Comparison of ENCODE assay signal across 1 cellular context in the genomic region with DNA sequence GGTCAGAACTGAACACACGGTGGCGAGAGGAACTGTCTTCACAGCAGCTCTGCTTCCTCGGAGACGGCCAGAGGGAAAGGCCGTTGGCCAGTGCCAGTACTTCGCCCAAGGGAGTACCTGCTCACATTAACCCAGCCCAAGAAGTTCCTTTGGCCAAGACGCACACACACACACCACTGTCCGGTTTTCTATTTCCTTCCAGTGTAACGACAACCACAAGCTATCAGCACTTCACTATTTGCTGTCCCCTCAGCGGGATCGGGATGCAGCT.
A peak's percentile ranks its signal among the peaks of the same experiment; 100 is the strongest.
TF ChIP-seq lines count a peak whose summit lies in the region.

No MANE protein-coding gene starts in this region.

TF ChIP-seq in K562, 482 proteins besides CTCF, POLR2A, EP300 and RAD21 (continued from another document and continues in another):
- TF ChIP-seq, protein P1, sequence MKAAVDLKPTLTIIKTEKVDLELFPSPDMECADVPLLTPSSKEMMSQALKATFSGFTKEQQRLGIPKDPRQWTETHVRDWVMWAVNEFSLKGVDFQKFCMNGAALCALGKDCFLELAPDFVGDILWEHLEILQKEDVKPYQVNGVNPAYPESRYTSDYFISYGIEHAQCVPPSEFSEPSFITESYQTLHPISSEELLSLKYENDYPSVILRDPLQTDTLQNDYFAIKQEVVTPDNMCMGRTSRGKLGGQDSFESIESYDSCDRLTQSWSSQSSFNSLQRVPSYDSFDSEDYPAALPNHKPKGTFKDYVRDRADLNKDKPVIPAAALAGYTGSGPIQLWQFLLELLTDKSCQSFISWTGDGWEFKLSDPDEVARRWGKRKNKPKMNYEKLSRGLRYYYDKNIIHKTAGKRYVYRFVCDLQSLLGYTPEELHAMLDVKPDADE (conservative IDR thresholded peaks at IDR 0.05; ENCODE audit: control insufficient read depth, low read depth, low read length) = no peak
- no peak for TF ChIP-seq ZNF785 (CRISPR knock-in tag; IDR thresholded peaks at IDR 0.05)
- TF ChIP-seq, protein P2, sequence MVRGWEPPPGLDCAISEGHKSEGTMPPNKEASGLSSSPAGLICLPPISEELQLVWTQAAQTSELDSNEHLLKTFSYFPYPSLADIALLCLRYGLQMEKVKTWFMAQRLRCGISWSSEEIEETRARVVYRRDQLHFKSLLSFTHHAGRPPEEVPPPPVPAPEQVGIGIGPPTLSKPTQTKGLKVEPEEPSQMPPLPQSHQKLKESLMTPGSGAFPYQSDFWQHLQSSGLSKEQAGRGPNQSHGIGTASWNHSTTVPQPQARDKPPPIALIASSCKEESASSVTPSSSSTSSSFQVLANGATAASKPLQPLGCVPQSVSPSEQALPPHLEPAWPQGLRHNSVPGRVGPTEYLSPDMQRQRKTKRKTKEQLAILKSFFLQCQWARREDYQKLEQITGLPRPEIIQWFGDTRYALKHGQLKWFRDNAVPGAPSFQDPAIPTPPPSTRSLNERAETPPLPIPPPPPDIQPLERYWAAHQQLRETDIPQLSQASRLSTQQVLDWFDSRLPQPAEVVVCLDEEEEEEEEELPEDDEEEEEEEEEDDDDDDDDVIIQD (CRISPR knock-in tag; IDR thresholded peaks at IDR 0.05) = no peak
- TF ChIP-seq, protein P3, sequence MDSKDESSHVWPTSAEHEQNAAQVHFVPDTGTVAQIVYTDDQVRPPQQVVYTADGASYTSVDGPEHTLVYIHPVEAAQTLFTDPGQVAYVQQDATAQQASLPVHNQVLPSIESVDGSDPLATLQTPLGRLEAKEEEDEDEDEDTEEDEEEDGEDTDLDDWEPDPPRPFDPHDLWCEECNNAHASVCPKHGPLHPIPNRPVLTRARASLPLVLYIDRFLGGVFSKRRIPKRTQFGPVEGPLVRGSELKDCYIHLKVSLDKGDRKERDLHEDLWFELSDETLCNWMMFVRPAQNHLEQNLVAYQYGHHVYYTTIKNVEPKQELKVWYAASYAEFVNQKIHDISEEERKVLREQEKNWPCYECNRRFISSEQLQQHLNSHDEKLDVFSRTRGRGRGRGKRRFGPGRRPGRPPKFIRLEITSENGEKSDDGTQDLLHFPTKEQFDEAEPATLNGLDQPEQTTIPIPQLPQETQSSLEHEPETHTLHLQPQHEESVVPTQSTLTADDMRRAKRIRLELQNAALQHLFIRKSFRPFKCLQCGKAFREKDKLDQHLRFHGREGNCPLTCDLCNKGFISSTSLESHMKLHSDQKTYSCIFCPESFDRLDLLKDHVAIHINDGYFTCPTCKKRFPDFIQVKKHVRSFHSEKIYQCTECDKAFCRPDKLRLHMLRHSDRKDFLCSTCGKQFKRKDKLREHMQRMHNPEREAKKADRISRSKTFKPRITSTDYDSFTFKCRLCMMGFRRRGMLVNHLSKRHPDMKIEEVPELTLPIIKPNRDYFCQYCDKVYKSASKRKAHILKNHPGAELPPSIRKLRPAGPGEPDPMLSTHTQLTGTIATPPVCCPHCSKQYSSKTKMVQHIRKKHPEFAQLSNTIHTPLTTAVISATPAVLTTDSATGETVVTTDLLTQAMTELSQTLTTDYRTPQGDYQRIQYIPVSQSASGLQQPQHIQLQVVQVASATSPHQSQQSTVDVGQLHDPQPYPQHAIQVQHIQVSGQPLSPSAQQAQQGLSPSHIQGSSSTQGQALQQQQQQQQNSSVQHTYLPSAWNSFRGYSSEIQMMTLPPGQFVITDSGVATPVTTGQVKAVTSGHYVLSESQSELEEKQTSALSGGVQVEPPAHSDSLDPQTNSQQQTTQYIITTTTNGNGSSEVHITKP (IDR thresholded peaks at IDR 0.05; ENCODE audit: partially characterized antibody) = no peak
- TF ChIP-seq ZFPM2 (CRISPR knock-in tag; IDR thresholded peaks at IDR 0.05) = no peak
- TF ChIP-seq, protein P4, sequence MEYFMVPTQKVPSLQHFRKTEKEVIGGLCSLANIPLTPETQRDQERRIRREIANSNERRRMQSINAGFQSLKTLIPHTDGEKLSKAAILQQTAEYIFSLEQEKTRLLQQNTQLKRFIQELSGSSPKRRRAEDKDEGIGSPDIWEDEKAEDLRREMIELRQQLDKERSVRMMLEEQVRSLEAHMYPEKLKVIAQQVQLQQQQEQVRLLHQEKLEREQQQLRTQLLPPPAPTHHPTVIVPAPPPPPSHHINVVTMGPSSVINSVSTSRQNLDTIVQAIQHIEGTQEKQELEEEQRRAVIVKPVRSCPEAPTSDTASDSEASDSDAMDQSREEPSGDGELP (CRISPR knock-in tag; IDR thresholded peaks at IDR 0.05; ENCODE audit: borderline replicate concordance) = no peak
- no peak for TF ChIP-seq ZC3H4 (CRISPR knock-in tag; IDR thresholded peaks at IDR 0.05; ENCODE audit: borderline replicate concordance)
- no peak for TF ChIP-seq PRMT5 (CRISPR knock-in tag; IDR thresholded peaks at IDR 0.05)
- TF ChIP-seq TAF15 (IDR thresholded peaks at IDR 0.05; ENCODE audit: low read depth, low read length) = no peak
- TF ChIP-seq, protein P5, sequence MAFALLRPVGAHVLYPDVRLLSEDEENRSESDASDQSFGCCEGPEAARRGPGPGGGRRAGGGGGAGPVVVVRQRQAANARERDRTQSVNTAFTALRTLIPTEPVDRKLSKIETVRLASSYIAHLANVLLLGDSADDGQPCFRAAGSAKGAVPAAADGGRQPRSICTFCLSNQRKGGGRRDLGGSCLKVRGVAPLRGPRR (CRISPR knock-in tag; IDR thresholded peaks at IDR 0.05) = no peak
- TF ChIP-seq, protein P6, sequence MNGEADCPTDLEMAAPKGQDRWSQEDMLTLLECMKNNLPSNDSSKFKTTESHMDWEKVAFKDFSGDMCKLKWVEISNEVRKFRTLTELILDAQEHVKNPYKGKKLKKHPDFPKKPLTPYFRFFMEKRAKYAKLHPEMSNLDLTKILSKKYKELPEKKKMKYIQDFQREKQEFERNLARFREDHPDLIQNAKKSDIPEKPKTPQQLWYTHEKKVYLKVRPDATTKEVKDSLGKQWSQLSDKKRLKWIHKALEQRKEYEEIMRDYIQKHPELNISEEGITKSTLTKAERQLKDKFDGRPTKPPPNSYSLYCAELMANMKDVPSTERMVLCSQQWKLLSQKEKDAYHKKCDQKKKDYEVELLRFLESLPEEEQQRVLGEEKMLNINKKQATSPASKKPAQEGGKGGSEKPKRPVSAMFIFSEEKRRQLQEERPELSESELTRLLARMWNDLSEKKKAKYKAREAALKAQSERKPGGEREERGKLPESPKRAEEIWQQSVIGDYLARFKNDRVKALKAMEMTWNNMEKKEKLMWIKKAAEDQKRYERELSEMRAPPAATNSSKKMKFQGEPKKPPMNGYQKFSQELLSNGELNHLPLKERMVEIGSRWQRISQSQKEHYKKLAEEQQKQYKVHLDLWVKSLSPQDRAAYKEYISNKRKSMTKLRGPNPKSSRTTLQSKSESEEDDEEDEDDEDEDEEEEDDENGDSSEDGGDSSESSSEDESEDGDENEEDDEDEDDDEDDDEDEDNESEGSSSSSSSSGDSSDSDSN (IDR thresholded peaks at IDR 0.05; ENCODE audit: borderline replicate concordance in 1 of 2, low read depth in 2 of 2, low read length in 2 of 2) = no peak
- no peak for TF ChIP-seq SMARCA5 (IDR thresholded peaks at IDR 0.05)
- no peak for TF ChIP-seq NUFIP1 (IDR thresholded peaks at IDR 0.05; ENCODE audit: partially characterized antibody)
- no peak for TF ChIP-seq FOXJ2 (tag; IDR thresholded peaks at IDR 0.05)
- no peak for TF ChIP-seq ZNF274 (IDR thresholded peaks at IDR 0.05; ENCODE audit: borderline replicate concordance, low read depth, low read length)
- no peak for TF ChIP-seq ATF7 (IDR thresholded peaks at IDR 0.05)
- TF ChIP-seq ZKSCAN3 (CRISPR knock-in tag; IDR thresholded peaks at IDR 0.05) = no peak
- TF ChIP-seq E2F3 (CRISPR knock-in tag; IDR thresholded peaks at IDR 0.05) = no peak
- TF ChIP-seq RBM34 (IDR thresholded peaks at IDR 0.05; ENCODE audit: borderline replicate concordance, insufficient read depth, low read length) = no peak
- no peak; a peak in 2 of 4 replicates for TF ChIP-seq SIN3A (IDR thresholded peaks at IDR 0.05; ENCODE audit: borderline replicate concordance in 2 of 2, control insufficient read depth in 1 of 2, low read depth in 2 of 2, low read length in 2 of 2)
- no peak for TF ChIP-seq CTBP1 (IDR thresholded peaks at IDR 0.05; ENCODE audit: borderline replicate concordance)
- no peak for TF ChIP-seq NR2C2 (CRISPR knock-in tag; IDR thresholded peaks at IDR 0.05)
- no peak; the same call in 1 of the 2 replicates for TF ChIP-seq NR2C2 (tag; IDR thresholded peaks at IDR 0.05)
- no peak for TF ChIP-seq RFX7 (CRISPR knock-in tag; IDR thresholded peaks at IDR 0.05)
- TF ChIP-seq, protein P7, sequence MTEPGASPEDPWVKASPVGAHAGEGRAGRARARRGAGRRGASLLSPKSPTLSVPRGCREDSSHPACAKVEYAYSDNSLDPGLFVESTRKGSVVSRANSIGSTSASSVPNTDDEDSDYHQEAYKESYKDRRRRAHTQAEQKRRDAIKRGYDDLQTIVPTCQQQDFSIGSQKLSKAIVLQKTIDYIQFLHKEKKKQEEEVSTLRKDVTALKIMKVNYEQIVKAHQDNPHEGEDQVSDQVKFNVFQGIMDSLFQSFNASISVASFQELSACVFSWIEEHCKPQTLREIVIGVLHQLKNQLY (CRISPR knock-in tag; conservative IDR thresholded peaks at IDR 0.05) = no peak
- TF ChIP-seq ZNF3 (CRISPR knock-in tag; IDR thresholded peaks at IDR 0.05) = no peak
- TF ChIP-seq, protein P8, sequence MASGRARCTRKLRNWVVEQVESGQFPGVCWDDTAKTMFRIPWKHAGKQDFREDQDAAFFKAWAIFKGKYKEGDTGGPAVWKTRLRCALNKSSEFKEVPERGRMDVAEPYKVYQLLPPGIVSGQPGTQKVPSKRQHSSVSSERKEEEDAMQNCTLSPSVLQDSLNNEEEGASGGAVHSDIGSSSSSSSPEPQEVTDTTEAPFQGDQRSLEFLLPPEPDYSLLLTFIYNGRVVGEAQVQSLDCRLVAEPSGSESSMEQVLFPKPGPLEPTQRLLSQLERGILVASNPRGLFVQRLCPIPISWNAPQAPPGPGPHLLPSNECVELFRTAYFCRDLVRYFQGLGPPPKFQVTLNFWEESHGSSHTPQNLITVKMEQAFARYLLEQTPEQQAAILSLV (tag; IDR thresholded peaks at IDR 0.05) = no peak
- TF ChIP-seq YY1 (IDR thresholded peaks at IDR 0.05; ENCODE audit: borderline replicate concordance in 1 of 3, control insufficient read depth in 1 of 3, extremely low read depth in 1 of 3, insufficient read depth in 3 of 3, insufficient read length in 1 of 3, insufficient replicate concordance in 2 of 3, low read depth in 1 of 3, low read length in 2 of 3) = peak in 1 of 3 experiments; percentile 18
- no peak for TF ChIP-seq MAFG (tag; conservative IDR thresholded peaks at IDR 0.05)
- 0 out of 2 replicates have a peak, but pooled peaks have one; percentile 36 for TF ChIP-seq NFRKB (IDR thresholded peaks at IDR 0.05; ENCODE audit: low read depth)
- no peak for TF ChIP-seq CREB1 (IDR thresholded peaks at IDR 0.05)
- 0 out of 2 replicates have a peak, but pooled peaks have one; percentile 2 for TF ChIP-seq CREB1 (CRISPR knock-in tag; IDR thresholded peaks at IDR 0.05)
- TF ChIP-seq ASH1L (IDR thresholded peaks at IDR 0.05; ENCODE audit: borderline replicate concordance, low read depth, partially characterized antibody) = no peak
- TF ChIP-seq, protein P9, sequence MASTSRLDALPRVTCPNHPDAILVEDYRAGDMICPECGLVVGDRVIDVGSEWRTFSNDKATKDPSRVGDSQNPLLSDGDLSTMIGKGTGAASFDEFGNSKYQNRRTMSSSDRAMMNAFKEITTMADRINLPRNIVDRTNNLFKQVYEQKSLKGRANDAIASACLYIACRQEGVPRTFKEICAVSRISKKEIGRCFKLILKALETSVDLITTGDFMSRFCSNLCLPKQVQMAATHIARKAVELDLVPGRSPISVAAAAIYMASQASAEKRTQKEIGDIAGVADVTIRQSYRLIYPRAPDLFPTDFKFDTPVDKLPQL (IDR thresholded peaks at IDR 0.05; ENCODE audit: extremely low read depth, insufficient read length) = no peak
- TF ChIP-seq, protein P10, sequence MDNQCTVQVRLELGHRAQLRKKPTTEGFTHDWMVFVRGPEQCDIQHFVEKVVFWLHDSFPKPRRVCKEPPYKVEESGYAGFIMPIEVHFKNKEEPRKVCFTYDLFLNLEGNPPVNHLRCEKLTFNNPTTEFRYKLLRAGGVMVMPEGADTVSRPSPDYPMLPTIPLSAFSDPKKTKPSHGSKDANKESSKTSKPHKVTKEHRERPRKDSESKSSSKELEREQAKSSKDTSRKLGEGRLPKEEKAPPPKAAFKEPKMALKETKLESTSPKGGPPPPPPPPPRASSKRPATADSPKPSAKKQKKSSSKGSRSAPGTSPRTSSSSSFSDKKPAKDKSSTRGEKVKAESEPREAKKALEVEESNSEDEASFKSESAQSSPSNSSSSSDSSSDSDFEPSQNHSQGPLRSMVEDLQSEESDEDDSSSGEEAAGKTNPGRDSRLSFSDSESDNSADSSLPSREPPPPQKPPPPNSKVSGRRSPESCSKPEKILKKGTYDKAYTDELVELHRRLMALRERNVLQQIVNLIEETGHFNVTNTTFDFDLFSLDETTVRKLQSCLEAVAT (IDR thresholded peaks at IDR 0.05) = peak; percentile 47 to 54; a peak in 1 of 4 replicates
- TF ChIP-seq ZNF696 (CRISPR knock-in tag; conservative IDR thresholded peaks at IDR 0.05) = no peak
- TF ChIP-seq, protein P11, sequence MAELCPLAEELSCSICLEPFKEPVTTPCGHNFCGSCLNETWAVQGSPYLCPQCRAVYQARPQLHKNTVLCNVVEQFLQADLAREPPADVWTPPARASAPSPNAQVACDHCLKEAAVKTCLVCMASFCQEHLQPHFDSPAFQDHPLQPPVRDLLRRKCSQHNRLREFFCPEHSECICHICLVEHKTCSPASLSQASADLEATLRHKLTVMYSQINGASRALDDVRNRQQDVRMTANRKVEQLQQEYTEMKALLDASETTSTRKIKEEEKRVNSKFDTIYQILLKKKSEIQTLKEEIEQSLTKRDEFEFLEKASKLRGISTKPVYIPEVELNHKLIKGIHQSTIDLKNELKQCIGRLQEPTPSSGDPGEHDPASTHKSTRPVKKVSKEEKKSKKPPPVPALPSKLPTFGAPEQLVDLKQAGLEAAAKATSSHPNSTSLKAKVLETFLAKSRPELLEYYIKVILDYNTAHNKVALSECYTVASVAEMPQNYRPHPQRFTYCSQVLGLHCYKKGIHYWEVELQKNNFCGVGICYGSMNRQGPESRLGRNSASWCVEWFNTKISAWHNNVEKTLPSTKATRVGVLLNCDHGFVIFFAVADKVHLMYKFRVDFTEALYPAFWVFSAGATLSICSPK (IDR thresholded peaks at IDR 0.05; ENCODE audit: borderline replicate concordance) = no peak
- TF ChIP-seq POLR2AphosphoS5 (IDR thresholded peaks at IDR 0.05; ENCODE audit: control insufficient read depth, insufficient read depth, low read depth, low read length) = peak; percentile 48; the same call in 1 of the 2 replicates
- TF ChIP-seq ZNF431 (CRISPR knock-in tag; IDR thresholded peaks at IDR 0.05) = no peak
- no peak for TF ChIP-seq TRIM24 (IDR thresholded peaks at IDR 0.05)
- no peak for TF ChIP-seq FOXJ3 (CRISPR knock-in tag; IDR thresholded peaks at IDR 0.05)
- TF ChIP-seq, protein P12, sequence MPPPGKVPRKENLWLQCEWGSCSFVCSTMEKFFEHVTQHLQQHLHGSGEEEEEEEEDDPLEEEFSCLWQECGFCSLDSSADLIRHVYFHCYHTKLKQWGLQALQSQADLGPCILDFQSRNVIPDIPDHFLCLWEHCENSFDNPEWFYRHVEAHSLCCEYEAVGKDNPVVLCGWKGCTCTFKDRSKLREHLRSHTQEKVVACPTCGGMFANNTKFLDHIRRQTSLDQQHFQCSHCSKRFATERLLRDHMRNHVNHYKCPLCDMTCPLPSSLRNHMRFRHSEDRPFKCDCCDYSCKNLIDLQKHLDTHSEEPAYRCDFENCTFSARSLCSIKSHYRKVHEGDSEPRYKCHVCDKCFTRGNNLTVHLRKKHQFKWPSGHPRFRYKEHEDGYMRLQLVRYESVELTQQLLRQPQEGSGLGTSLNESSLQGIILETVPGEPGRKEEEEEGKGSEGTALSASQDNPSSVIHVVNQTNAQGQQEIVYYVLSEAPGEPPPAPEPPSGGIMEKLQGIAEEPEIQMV (tag; conservative IDR thresholded peaks at IDR 0.05; ENCODE audit: low read depth) = no peak
